ENCODE assay signal across 31 cellular contexts in the genomic region with DNA sequence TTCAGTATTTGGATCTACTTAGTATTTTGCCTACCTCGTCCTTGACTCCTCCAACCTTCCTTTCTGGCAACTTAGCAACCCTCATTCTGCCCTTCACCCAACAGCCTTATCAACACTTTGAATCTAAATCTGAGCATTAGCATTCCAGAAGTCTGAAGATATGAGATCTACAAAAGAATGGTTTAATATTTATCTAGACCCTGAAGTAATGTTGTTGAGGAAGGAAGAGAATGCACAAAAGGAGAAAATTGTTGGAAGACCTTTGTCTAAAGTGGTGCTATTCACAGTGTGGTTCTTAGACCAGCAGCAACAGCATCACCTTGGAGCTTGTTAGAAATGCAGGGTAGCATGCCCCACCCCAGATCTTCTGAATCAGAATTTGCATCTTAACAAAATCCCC.
"Had no signal": no experiment of that assay in that cellular context is flagged by ENCODE, and none has a peak within 500 bp of the region (broad histone marks: within the 10 kb centered on the region; RNA-seq: fewer than 3 reads in every experiment).

No MANE protein-coding gene starts in this region.

- DNase-seq: heart right ventricle; islet precursor cell; left colon; left lung; lower lobe of right lung; mammary epithelial cell; mesendoderm; midbrain; mucosa of descending colon; naive thymus-derived CD8-positive, alpha-beta T cell; nephron progenitor cell; occipital lobe; right cardiac atrium; stimulated activated CD4-positive, alpha-beta T cell treated with anti-CD3 and anti-CD28 coated beads, Interleukin-12 subunit alpha, Interleukin-12 subunit beta, amount 100 ng/mL, for 4 hours; stimulated activated CD4-positive, alpha-beta T cell treated with anti-CD3 and anti-CD28 coated beads, Interleukin-15, amount 100 ng/mL, for 24 hours; stimulated activated CD4-positive, alpha-beta T cell treated with anti-CD3 and anti-CD28 coated beads, Interleukin-2, amount 100 ng/mL, for 24 hours; stimulated activated CD4-positive, alpha-beta T cell treated with anti-CD3 and anti-CD28 coated beads, Interleukin-4, amount 100 ng/mL, for 1 hour; stimulated activated naive B cell treated with anti-CD40 and anti-IgM and Interleukin-4, amounts not matched to agents 10 μg/mL and 1 μg/mL and 100 μg/mL, for 72 hours; stimulated activated naive CD8-positive, alpha-beta T cell treated with anti-CD3 and anti-CD28 coated beads, Interleukin-15, Interleukin-2, amounts not matched to agents 100 U/mL and 50 U/mL, for 24 hours; stomach; testis; thyroid gland; transverse colon; upper lobe of left lung had no signal

- H3K4me1 ChIP-seq: left lung, lower lobe of right lung, neural progenitor cell, stomach, testis, thyroid gland, transverse colon, upper lobe of left lung, vagina had no signal

- H3K4me2 ChIP-seq: hepatocyte, neural progenitor cell had no signal

- H3K4me3 Mint-ChIP-seq: naive thymus-derived CD8-positive, alpha-beta T cell; nephron progenitor cell; neural progenitor cell; stimulated activated naive B cell treated with anti-CD40 and anti-IgM and Interleukin-4, amounts not matched to agents 10 μg/mL and 1 μg/mL and 100 μg/mL, for 72 hours had no signal

- ATAC-seq: heart right ventricle; left colon; left lung; lower lobe of right lung; mucosa of descending colon; naive thymus-derived CD8-positive, alpha-beta T cell; right cardiac atrium; sciatic nerve; stimulated activated naive B cell treated with anti-CD40 and anti-IgM and Interleukin-4, amounts not matched to agents 10 μg/mL and 1 μg/mL and 100 μg/mL, for 72 hours; stimulated activated naive CD8-positive, alpha-beta T cell treated with anti-CD3 and anti-CD28 coated beads, Interleukin-15, Interleukin-2, amounts not matched to agents 100 U/mL and 50 U/mL, for 24 hours had no signal

- H3K4me3 ChIP-seq: heart right ventricle, hepatocyte, left lung, lower lobe of right lung, mucosa of descending colon, neural progenitor cell, skin epidermis, stomach, testis, thyroid gland, transverse colon, upper lobe of left lung, vagina had no signal

- H3K9me3 Mint-ChIP-seq: naive thymus-derived CD8-positive, alpha-beta T cell; nephron progenitor cell; neural progenitor cell; stimulated activated naive B cell treated with anti-CD40 and anti-IgM and Interleukin-4, amounts not matched to agents 10 μg/mL and 1 μg/mL and 100 μg/mL, for 72 hours had no signal

- H3K9me3 ChIP-seq: heart right ventricle, left lung, lower lobe of right lung, mucosa of descending colon, neutrophil, stomach, testis, thyroid gland, transverse colon, upper lobe of left lung, vagina had no signal

- H3K36me3 Mint-ChIP-seq: naive thymus-derived CD8-positive, alpha-beta T cell; neural progenitor cell; stimulated activated naive B cell treated with anti-CD40 and anti-IgM and Interleukin-4, amounts not matched to agents 10 μg/mL and 1 μg/mL and 100 μg/mL, for 72 hours had no signal

- H3K4me1 Mint-ChIP-seq: naive thymus-derived CD8-positive, alpha-beta T cell; nephron progenitor cell; stimulated activated naive B cell treated with anti-CD40 and anti-IgM and Interleukin-4, amounts not matched to agents 10 μg/mL and 1 μg/mL and 100 μg/mL, for 72 hours had no signal

- H3K27me3 Mint-ChIP-seq: naive thymus-derived CD8-positive, alpha-beta T cell; progenitor cell of endocrine pancreas; stimulated activated naive B cell treated with anti-CD40 and anti-IgM and Interleukin-4, amounts not matched to agents 10 μg/mL and 1 μg/mL and 100 μg/mL, for 72 hours had no signal

- H3K27ac ChIP-seq: heart right ventricle, hepatocyte, left lung, lower lobe of right lung, neural progenitor cell, neutrophil, skin epidermis, stomach, testis, thyroid gland, transverse colon, upper lobe of left lung, vagina had no signal

- H3K27ac Mint-ChIP-seq: naive thymus-derived CD8-positive, alpha-beta T cell; nephron progenitor cell; neural progenitor cell; progenitor cell of endocrine pancreas; stimulated activated naive B cell treated with anti-CD40 and anti-IgM and Interleukin-4, amounts not matched to agents 10 μg/mL and 1 μg/mL and 100 μg/mL, for 72 hours had no signal
